In the genomic region with DNA sequence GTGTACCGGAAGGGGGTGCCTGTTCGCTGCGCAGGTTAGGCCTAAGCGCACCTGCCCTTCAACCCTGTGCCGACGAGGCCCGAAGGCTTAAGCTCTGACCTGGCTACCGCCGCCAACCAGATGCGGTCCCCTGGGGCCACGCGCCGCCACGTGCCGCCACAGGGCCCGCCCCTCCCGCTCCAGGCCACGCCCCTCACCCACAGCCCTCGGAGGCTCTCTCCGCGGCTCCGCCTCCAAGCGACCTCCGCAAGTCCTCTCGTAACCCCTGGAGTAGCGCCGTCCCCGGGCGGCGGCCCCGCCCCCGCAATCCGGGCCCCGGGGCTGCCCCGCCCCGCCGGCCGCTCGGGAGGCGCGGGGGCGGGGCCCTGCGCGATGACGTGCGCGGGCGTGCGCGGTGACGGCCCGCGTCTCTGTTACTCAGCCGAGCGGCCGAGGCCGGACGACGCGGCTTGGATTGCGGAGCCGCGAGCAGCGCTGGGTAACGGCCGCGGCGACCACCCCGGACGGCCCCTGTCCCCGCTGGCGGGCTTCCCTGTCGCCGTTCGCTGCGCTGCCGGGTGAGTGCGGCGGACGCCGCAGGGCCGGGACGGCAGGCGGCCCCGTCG, we compare ENCODE assay signal across 1 cellular context.
A peak's percentile ranks its signal among the peaks of the same experiment; 100 is the strongest.
TF ChIP-seq lines count a peak whose summit lies in the region.

A gene (plus strand): TSS at position 413 of the 605 bp plus-strand sequence. CDS start 94,984 bp downstream, outside the sequence.

TF ChIP-seq in HepG2, 621 proteins besides CTCF, POLR2A, EP300 and RAD21 (continued from another document and continues in another):
- TF ChIP-seq, protein P1, sequence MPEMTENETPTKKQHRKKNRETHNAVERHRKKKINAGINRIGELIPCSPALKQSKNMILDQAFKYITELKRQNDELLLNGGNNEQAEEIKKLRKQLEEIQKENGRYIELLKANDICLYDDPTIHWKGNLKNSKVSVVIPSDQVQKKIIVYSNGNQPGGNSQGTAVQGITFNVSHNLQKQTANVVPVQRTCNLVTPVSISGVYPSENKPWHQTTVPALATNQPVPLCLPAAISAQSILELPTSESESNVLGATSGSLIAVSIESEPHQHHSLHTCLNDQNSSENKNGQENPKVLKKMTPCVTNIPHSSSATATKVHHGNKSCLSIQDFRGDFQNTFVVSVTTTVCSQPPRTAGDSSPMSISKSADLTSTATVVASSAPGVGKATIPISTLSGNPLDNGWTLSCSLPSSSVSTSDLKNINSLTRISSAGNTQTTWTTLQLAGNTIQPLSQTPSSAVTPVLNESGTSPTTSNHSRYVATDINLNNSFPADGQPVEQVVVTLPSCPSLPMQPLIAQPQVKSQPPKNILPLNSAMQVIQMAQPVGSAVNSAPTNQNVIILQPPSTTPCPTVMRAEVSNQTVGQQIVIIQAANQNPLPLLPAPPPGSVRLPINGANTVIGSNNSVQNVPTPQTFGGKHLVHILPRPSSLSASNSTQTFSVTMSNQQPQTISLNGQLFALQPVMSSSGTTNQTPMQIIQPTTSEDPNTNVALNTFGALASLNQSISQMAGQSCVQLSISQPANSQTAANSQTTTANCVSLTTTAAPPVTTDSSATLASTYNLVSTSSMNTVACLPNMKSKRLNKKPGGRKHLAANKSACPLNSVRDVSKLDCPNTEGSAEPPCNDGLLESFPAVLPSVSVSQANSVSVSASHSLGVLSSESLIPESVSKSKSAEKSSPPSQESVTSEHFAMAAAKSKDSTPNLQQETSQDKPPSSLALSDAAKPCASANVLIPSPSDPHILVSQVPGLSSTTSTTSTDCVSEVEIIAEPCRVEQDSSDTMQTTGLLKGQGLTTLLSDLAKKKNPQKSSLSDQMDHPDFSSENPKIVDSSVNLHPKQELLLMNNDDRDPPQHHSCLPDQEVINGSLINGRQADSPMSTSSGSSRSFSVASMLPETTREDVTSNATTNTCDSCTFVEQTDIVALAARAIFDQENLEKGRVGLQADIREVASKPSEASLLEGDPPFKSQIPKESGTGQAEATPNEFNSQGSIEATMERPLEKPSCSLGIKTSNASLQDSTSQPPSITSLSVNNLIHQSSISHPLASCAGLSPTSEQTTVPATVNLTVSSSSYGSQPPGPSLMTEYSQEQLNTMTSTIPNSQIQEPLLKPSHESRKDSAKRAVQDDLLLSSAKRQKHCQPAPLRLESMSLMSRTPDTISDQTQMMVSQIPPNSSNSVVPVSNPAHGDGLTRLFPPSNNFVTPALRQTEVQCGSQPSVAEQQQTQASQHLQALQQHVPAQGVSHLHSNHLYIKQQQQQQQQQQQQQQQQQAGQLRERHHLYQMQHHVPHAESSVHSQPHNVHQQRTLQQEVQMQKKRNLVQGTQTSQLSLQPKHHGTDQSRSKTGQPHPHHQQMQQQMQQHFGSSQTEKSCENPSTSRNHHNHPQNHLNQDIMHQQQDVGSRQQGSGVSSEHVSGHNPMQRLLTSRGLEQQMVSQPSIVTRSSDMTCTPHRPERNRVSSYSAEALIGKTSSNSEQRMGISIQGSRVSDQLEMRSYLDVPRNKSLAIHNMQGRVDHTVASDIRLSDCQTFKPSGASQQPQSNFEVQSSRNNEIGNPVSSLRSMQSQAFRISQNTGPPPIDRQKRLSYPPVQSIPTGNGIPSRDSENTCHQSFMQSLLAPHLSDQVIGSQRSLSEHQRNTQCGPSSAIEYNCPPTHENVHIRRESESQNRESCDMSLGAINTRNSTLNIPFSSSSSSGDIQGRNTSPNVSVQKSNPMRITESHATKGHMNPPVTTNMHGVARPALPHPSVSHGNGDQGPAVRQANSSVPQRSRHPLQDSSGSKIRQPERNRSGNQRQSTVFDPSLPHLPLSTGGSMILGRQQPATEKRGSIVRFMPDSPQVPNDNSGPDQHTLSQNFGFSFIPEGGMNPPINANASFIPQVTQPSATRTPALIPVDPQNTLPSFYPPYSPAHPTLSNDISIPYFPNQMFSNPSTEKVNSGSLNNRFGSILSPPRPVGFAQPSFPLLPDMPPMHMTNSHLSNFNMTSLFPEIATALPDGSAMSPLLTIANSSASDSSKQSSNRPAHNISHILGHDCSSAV (CRISPR knock-in tag; IDR thresholded peaks at IDR 0.05; ENCODE audit: borderline replicate concordance) = no peak
- TF ChIP-seq, protein P2, sequence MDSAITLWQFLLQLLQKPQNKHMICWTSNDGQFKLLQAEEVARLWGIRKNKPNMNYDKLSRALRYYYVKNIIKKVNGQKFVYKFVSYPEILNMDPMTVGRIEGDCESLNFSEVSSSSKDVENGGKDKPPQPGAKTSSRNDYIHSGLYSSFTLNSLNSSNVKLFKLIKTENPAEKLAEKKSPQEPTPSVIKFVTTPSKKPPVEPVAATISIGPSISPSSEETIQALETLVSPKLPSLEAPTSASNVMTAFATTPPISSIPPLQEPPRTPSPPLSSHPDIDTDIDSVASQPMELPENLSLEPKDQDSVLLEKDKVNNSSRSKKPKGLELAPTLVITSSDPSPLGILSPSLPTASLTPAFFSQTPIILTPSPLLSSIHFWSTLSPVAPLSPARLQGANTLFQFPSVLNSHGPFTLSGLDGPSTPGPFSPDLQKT (CRISPR knock-in tag; IDR thresholded peaks at IDR 0.05; ENCODE audit: borderline replicate concordance) = no peak; the same call in 1 of the 2 replicates
- TF ChIP-seq ZSCAN29 (CRISPR knock-in tag; conservative IDR thresholded peaks at IDR 0.05) = no peak
- TF ChIP-seq ZNF780A (CRISPR knock-in tag; IDR thresholded peaks at IDR 0.05) = peak; percentile 90
- peak; percentile 80 for TF ChIP-seq GABPB1 (CRISPR knock-in tag; IDR thresholded peaks at IDR 0.05)
- no peak for TF ChIP-seq MAF1 (CRISPR knock-in tag; IDR thresholded peaks at IDR 0.05; ENCODE audit: borderline replicate concordance)
- TF ChIP-seq GTF3A (CRISPR knock-in tag; conservative IDR thresholded peaks at IDR 0.05) = no peak
- TF ChIP-seq ZNF816 (CRISPR knock-in tag; IDR thresholded peaks at IDR 0.05; ENCODE audit: borderline replicate concordance) = peak; percentile 32; the same call in 1 of the 2 replicates
- TF ChIP-seq ZNF251 (CRISPR knock-in tag; IDR thresholded peaks at IDR 0.05) = no peak
- peak; percentile 87 for TF ChIP-seq NRL (CRISPR knock-in tag; IDR thresholded peaks at IDR 0.05; ENCODE audit: borderline replicate concordance)
- TF ChIP-seq ZNF530 (CRISPR knock-in tag; IDR thresholded peaks at IDR 0.05; ENCODE audit: low read depth) = no peak
- no peak for TF ChIP-seq ZBTB1 (CRISPR knock-in tag; IDR thresholded peaks at IDR 0.05; ENCODE audit: borderline replicate concordance)
- no peak; the same call in 1 of the 2 replicates for TF ChIP-seq AHR (CRISPR knock-in tag; IDR thresholded peaks at IDR 0.05)
- TF ChIP-seq, protein P3, sequence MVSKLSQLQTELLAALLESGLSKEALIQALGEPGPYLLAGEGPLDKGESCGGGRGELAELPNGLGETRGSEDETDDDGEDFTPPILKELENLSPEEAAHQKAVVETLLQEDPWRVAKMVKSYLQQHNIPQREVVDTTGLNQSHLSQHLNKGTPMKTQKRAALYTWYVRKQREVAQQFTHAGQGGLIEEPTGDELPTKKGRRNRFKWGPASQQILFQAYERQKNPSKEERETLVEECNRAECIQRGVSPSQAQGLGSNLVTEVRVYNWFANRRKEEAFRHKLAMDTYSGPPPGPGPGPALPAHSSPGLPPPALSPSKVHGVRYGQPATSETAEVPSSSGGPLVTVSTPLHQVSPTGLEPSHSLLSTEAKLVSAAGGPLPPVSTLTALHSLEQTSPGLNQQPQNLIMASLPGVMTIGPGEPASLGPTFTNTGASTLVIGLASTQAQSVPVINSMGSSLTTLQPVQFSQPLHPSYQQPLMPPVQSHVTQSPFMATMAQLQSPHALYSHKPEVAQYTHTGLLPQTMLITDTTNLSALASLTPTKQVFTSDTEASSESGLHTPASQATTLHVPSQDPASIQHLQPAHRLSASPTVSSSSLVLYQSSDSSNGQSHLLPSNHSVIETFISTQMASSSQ (IDR thresholded peaks at IDR 0.05; ENCODE audit: low read depth) = no peak
- TF ChIP-seq, protein P3 (CRISPR knock-in tag; IDR thresholded peaks at IDR 0.05; ENCODE audit: borderline replicate concordance) = peak; percentile 64; the same call in 1 of the 2 replicates
- TF ChIP-seq YEATS4 (CRISPR knock-in tag; IDR thresholded peaks at IDR 0.05; ENCODE audit: borderline replicate concordance) = peak; percentile 66; the same call in 1 of the 2 replicates
- peak; percentile 98 for TF ChIP-seq NFKB2 (CRISPR knock-in tag; IDR thresholded peaks at IDR 0.05; ENCODE audit: borderline replicate concordance)
- TF ChIP-seq CENPX (CRISPR knock-in tag; IDR thresholded peaks at IDR 0.05) = no peak
- no peak for TF ChIP-seq ZNF121 (CRISPR knock-in tag; IDR thresholded peaks at IDR 0.05)
- peak; percentile 77; the same call in 1 of the 2 replicates for TF ChIP-seq ZNF543 (CRISPR knock-in tag; IDR thresholded peaks at IDR 0.05)
- peak; percentile 68; the same call in 1 of the 2 replicates for TF ChIP-seq ZMYM2 (CRISPR knock-in tag; IDR thresholded peaks at IDR 0.05)
- no peak for TF ChIP-seq TBX3 (IDR thresholded peaks at IDR 0.05; ENCODE audit: borderline replicate concordance)
- peak; percentile 68 for TF ChIP-seq SP5 (CRISPR knock-in tag; IDR thresholded peaks at IDR 0.05; ENCODE audit: borderline replicate concordance, low read depth)
- TF ChIP-seq, protein P4, sequence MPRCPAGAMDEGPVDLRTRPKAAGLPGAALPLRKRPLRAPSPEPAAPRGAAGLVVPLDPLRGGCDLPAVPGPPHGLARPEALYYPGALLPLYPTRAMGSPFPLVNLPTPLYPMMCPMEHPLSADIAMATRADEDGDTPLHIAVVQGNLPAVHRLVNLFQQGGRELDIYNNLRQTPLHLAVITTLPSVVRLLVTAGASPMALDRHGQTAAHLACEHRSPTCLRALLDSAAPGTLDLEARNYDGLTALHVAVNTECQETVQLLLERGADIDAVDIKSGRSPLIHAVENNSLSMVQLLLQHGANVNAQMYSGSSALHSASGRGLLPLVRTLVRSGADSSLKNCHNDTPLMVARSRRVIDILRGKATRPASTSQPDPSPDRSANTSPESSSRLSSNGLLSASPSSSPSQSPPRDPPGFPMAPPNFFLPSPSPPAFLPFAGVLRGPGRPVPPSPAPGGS (CRISPR knock-in tag; IDR thresholded peaks at IDR 0.05) = peak; percentile 86
- no peak for TF ChIP-seq ZNF7 (CRISPR knock-in tag; IDR thresholded peaks at IDR 0.05)
- no peak for TF ChIP-seq ARHGAP35 (CRISPR knock-in tag; IDR thresholded peaks at IDR 0.05; ENCODE audit: borderline replicate concordance)
- TF ChIP-seq RXRB (CRISPR knock-in tag; IDR thresholded peaks at IDR 0.05; ENCODE audit: borderline replicate concordance) = 0 out of 2 replicates have a peak, but pooled peaks have one; percentile 52
- TF ChIP-seq SMAD3 (CRISPR knock-in tag; IDR thresholded peaks at IDR 0.05) = no peak
- TF ChIP-seq ZNF17 (CRISPR knock-in tag; IDR thresholded peaks at IDR 0.05) = no peak
- TF ChIP-seq, protein P5, sequence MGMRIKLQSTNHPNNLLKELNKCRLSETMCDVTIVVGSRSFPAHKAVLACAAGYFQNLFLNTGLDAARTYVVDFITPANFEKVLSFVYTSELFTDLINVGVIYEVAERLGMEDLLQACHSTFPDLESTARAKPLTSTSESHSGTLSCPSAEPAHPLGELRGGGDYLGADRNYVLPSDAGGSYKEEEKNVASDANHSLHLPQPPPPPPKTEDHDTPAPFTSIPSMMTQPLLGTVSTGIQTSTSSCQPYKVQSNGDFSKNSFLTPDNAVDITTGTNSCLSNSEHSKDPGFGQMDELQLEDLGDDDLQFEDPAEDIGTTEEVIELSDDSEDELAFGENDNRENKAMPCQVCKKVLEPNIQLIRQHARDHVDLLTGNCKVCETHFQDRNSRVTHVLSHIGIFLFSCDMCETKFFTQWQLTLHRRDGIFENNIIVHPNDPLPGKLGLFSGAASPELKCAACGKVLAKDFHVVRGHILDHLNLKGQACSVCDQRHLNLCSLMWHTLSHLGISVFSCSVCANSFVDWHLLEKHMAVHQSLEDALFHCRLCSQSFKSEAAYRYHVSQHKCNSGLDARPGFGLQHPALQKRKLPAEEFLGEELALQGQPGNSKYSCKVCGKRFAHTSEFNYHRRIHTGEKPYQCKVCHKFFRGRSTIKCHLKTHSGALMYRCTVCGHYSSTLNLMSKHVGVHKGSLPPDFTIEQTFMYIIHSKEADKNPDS (CRISPR knock-in tag; IDR thresholded peaks at IDR 0.05) = peak; percentile 79; the same call in 1 of the 2 replicates
- TF ChIP-seq ZNF749 (CRISPR knock-in tag; IDR thresholded peaks at IDR 0.05; ENCODE audit: borderline replicate concordance) = no peak; the same call in 1 of the 2 replicates
- TF ChIP-seq ZNF468 (CRISPR knock-in tag; IDR thresholded peaks at IDR 0.05) = no peak
- TF ChIP-seq, protein P6, sequence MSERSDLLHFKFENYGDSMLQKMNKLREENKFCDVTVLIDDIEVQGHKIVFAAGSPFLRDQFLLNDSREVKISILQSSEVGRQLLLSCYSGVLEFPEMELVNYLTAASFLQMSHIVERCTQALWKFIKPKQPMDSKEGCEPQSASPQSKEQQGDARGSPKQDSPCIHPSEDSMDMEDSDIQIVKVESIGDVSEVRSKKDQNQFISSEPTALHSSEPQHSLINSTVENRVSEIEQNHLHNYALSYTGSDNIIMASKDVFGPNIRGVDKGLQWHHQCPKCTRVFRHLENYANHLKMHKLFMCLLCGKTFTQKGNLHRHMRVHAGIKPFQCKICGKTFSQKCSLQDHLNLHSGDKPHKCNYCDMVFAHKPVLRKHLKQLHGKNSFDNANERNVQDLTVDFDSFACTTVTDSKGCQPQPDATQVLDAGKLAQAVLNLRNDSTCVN (CRISPR knock-in tag; IDR thresholded peaks at IDR 0.05; ENCODE audit: borderline replicate concordance) = peak; percentile 78; the same call in 1 of the 2 replicates
- peak; percentile 69 for TF ChIP-seq POLR2AphosphoS5 (IDR thresholded peaks at IDR 0.05; ENCODE audit: low read depth, low read length)
- no peak for TF ChIP-seq ZKSCAN8 (CRISPR knock-in tag; IDR thresholded peaks at IDR 0.05; ENCODE audit: borderline replicate concordance)
- TF ChIP-seq ZNF83 (CRISPR knock-in tag; IDR thresholded peaks at IDR 0.05; ENCODE audit: borderline replicate concordance) = peak; percentile 86; the same call in 1 of the 2 replicates
- peak; percentile 97 for TF ChIP-seq CCDC6 (CRISPR knock-in tag; IDR thresholded peaks at IDR 0.05)
- no peak for TF ChIP-seq ZNF24 (IDR thresholded peaks at IDR 0.05)
